Comparison of ENCODE assay signal across 16 cellular contexts in genomic region chr11:76265771-76266241, GRCh38. TPM values are rescaled to one million over a fixed set of nuclear protein-coding genes. Genes with fewer than 3 reads are reported as not detected.
DNase-seq lines count a peak whose midpoint lies in the region; ATAC-seq and FAIRE-seq lines count a peak whose summit lies in the region.
"Had no signal": no experiment of that assay in that cellular context is flagged by ENCODE, and none has a peak within 500 bp of the region (broad histone marks: within the 10 kb centered on the region; RNA-seq: fewer than 3 reads in every experiment).

No MANE protein-coding gene starts in this region.

- DNase-seq in Right ventricle myocardium inferior (ENCODE audit: missing footprints), result no peak
- no peak for DNase-seq in cardiac septum (ENCODE audit: low spot score)
- peak; percentile 36 for DNase-seq in left cardiac atrium
- peak; percentile 92 for DNase-seq in posterior vena cava (ENCODE audit: low spot score)
- no peak for DNase-seq in NCI-H2029 treated with DMSO at 0.1 percent for 48 hours (lab: John Stamatoyannopoulos, UW)
- DNase-seq in NCI-H510A treated with DMSO at 0.1 percent for 48 hours (lab: John Stamatoyannopoulos, UW), result no peak
- no peak for DNase-seq in HTR-8/SVneo (ENCODE audit: insufficient read length, low spot score)
- DNase-seq: 8988T; activated CD8-positive, alpha-beta T cell treated with anti-CD3 and anti-CD28 coated beads for 36 hours; amygdala; CD4-positive, alpha-beta T cell; colonic mucosa; naive thymus-derived CD4-positive, alpha-beta T cell; NCI-H187; Peyer's patch had no signal

- FAIRE-seq in HTR-8/SVneo (lab: Jason Lieb, UNC), result no peak

- intact Hi-C loops in Right ventricle myocardium inferior (cut with DNase I), result no loop called here
- intact Hi-C loops in cardiac septum (cut with DNase I), result no loop called here
- intact Hi-C loops in left cardiac atrium (cut with DNase I), result no loop called here
- intact Hi-C loops in posterior vena cava (cut with DNase I), result no loop called here

- ATAC-seq in Right ventricle myocardium inferior, result peak; percentile 58
- ATAC-seq in left cardiac atrium, result peak; percentile 62 to 68
- ATAC-seq in HG03469 (IDR thresholded peaks at IDR 0.05; ENCODE audit: unreplicated experiment), result no peak
- ATAC-seq: activated CD8-positive, alpha-beta T cell treated with anti-CD3 and anti-CD28 coated beads for 36 hours; naive thymus-derived CD4-positive, alpha-beta T cell had no signal

RNA-seq across cellular contexts. Expression of gene WNT11, which starts 59.5 kb away (rescaled TPM):
- total RNA-seq in Right ventricle myocardium inferior, result 18.2 TPM
- total RNA-seq in cardiac septum, result 9.2 TPM
- total RNA-seq in left cardiac atrium, result 1 to 10 TPM; 3.4 to 6.6 TPM
- 10 to 100 TPM; 39.2 to 59.3 TPM for total RNA-seq in posterior vena cava

Comparison
In these comparisons a context has a peak if more than half of its experiments do, and no peak if none do; other contexts are left out.
1. DNase-seq: peak in left cardiac atrium (single experiment) and posterior vena cava (single experiment); none in Right ventricle myocardium inferior (single experiment), cardiac septum (single experiment), NCI-H2029 treated with DMSO at 0.1 percent for 48 hours (single experiment), NCI-H510A treated with DMSO at 0.1 percent for 48 hours (single experiment) and HTR-8/SVneo (single experiment).